Comparison of ENCODE assay signal across 1 cellular context in genomic region chrX:68490644-68491043, GRCh38.
TF ChIP-seq lines count a peak whose summit lies in the region.

No MANE protein-coding gene starts in this region.

TF ChIP-seq in HepG2, 621 proteins besides CTCF, POLR2A, EP300 and RAD21 (continued from another document):
- TF ChIP-seq ZNF510 (CRISPR knock-in tag; IDR thresholded peaks at IDR 0.05; ENCODE audit: low read depth), result no peak
- no peak for TF ChIP-seq SCMH1 (CRISPR knock-in tag; IDR thresholded peaks at IDR 0.05; ENCODE audit: borderline replicate concordance)
- TF ChIP-seq KLF15 (CRISPR knock-in tag; IDR thresholded peaks at IDR 0.05; ENCODE audit: borderline replicate concordance), result no peak
- TF ChIP-seq, protein P1, sequence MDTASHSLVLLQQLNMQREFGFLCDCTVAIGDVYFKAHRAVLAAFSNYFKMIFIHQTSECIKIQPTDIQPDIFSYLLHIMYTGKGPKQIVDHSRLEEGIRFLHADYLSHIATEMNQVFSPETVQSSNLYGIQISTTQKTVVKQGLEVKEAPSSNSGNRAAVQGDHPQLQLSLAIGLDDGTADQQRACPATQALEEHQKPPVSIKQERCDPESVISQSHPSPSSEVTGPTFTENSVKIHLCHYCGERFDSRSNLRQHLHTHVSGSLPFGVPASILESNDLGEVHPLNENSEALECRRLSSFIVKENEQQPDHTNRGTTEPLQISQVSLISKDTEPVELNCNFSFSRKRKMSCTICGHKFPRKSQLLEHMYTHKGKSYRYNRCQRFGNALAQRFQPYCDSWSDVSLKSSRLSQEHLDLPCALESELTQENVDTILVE (CRISPR knock-in tag; IDR thresholded peaks at IDR 0.05), result no peak
- peak; percentile 67 for TF ChIP-seq SMC3 (IDR thresholded peaks at IDR 0.05; ENCODE audit: low read length)
- no peak for TF ChIP-seq CHD2 (IDR thresholded peaks at IDR 0.05; ENCODE audit: low read depth, low read length)
- TF ChIP-seq ZNF350 (CRISPR knock-in tag; IDR thresholded peaks at IDR 0.05; ENCODE audit: borderline replicate concordance, low read depth), result no peak
- no peak for TF ChIP-seq IRF9 (CRISPR knock-in tag; IDR thresholded peaks at IDR 0.05; ENCODE audit: borderline replicate concordance)
- peak; percentile 52 for TF ChIP-seq STAG1 (CRISPR knock-in tag; IDR thresholded peaks at IDR 0.05)
- no peak for TF ChIP-seq ZNF136 (CRISPR knock-in tag; IDR thresholded peaks at IDR 0.05; ENCODE audit: low read depth)
- TF ChIP-seq ZNF441 (CRISPR knock-in tag; IDR thresholded peaks at IDR 0.05; ENCODE audit: borderline replicate concordance), result no peak
- no peak for TF ChIP-seq MIXL1 (CRISPR knock-in tag; IDR thresholded peaks at IDR 0.05)
- TF ChIP-seq ZNF557 (CRISPR knock-in tag; IDR thresholded peaks at IDR 0.05), result no peak
